In genomic region chr5:93062548-93062947, GRCh38 we compare ENCODE assay signal across 9 cellular contexts.
DNase-seq lines count a peak whose midpoint lies in the region; ATAC-seq and TF ChIP-seq lines count a peak whose summit lies in the region.
"Had no signal": no experiment of that assay in that cellular context is flagged by ENCODE, and none has a peak within 500 bp of the region (broad histone marks: within the 10 kb centered on the region; RNA-seq: fewer than 3 reads in every experiment).

No MANE protein-coding gene starts in this region.

- H3K27ac ChIP-seq in mammary epithelial cell (ENCODE audit: insufficient read depth, low read depth, low read length): no peak overlapping the region

- BruUV-seq in mammary epithelial cell (replicated peaks; lab: Mats Ljungman, UMichigan): no TSS peak

- H4K20me1 ChIP-seq in mammary epithelial cell (ENCODE audit: insufficient read depth, low read length): no peaks in the 10 kb centered on the region

- dilution Hi-C loops in mammary epithelial cell (cut with HindIII; ENCODE audit: low sequenced_read_pairs): no loop called here

- H3K79me2 ChIP-seq in mammary epithelial cell (ENCODE audit: insufficient read depth, low read length): no peaks in the 10 kb centered on the region

- no peak overlapping the region for H3K4me3 ChIP-seq in mammary epithelial cell (replicated peaks in 1 of 3; ENCODE audit: insufficient read depth in 1 of 3, low read depth in 2 of 3, low read length in 3 of 3)

- no peak overlapping the region for H3K9ac ChIP-seq in mammary epithelial cell (ENCODE audit: insufficient read depth, low read length)

- H3K4me2 ChIP-seq in mammary epithelial cell (ENCODE audit: insufficient read depth, low read depth, low read length): no peak overlapping the region

- 100% methylated on average over 1 of the region's 1 CpG for WGBS in mammary epithelial cell (ENCODE audit: low coverage, missing lambda C conversion rate)

- H3K4me1 ChIP-seq in mammary epithelial cell (ENCODE audit: insufficient read depth, low read length): peaks cover 2% of the 10 kb centered on the region

- no peaks in the 10 kb centered on the region for H3K36me3 ChIP-seq in mammary epithelial cell (ENCODE audit: insufficient read depth, low read length)

- DNase-seq in EL (peak; percentile 29), mammary epithelial cell (no peak), midbrain (lab: John Stamatoyannopoulos, UW) (peak; percentile 8), CD1c-positive myeloid dendritic cell (ENCODE audit: extremely low spot score) (no peak), SIG-M5 (lab: John Stamatoyannopoulos, UW) (no peak), hippocampal formation (lab: John Stamatoyannopoulos, UW) (no peak)
- DNase-seq: islet precursor cell had no signal

- in situ Hi-C loops in mammary epithelial cell (cut with MboI; ENCODE audit: low sequenced_read_pairs in 2 of 2): no loop called here

- CTCF ChIA-PET in mammary epithelial cell (lab: Charles Lee; ENCODE audit: low non-redundant PET): interaction anchor here (0.6 kb wide), 1 partner anchor 25 kb away, joined by 6 read pairs; no protein-coding TSS in a partner anchor

- no peak for TF ChIP-seq EP300 in Ishikawa (IDR thresholded peaks at IDR 0.05; ENCODE audit: borderline replicate concordance)

- intact Hi-C loops in mammary epithelial cell (cut with micrococcal nuclease): loop anchor here (10.0 kb wide), 1 partner anchor 758 kb away; no protein-coding TSS in a partner anchor

- peak; percentile 37 to 50 for TF ChIP-seq CTCF in mammary epithelial cell (conservative IDR thresholded peaks at IDR 0.05 in 1 of 2, IDR thresholded peaks at IDR 0.05 in 1 of 2; ENCODE audit: extremely low read depth in 1 of 2, insufficient read depth in 1 of 2, low read depth in 1 of 2, low read length in 2 of 2)

- no peak overlapping the region for H2AFZ ChIP-seq in mammary epithelial cell (ENCODE audit: low read depth, low read length)

- no peaks in the 10 kb centered on the region for H3K27me3 ChIP-seq in mammary epithelial cell (ENCODE audit: insufficient read depth, low read length)

- TF ChIP-seq RAD21 in Ishikawa (IDR thresholded peaks at IDR 0.05; ENCODE audit: low read depth): peak; percentile 38

- no peak for ATAC-seq in GM21423 (IDR thresholded peaks at IDR 0.05; ENCODE audit: unreplicated experiment)

- H3K9me3 ChIP-seq in mammary epithelial cell (replicated peaks; ENCODE audit: insufficient read depth, low read length): no peaks in the 10 kb centered on the region

TF ChIP-seq in Ishikawa, 13 proteins besides CTCF, POLR2A, EP300 and RAD21:
- TF ChIP-seq TAF1 (IDR thresholded peaks at IDR 0.05; ENCODE audit: low read depth) (no peak), MAX (IDR thresholded peaks at IDR 0.05) (no peak), CREB1 (IDR thresholded peaks at IDR 0.05; ENCODE audit: low read depth) (no peak), TEAD4 (IDR thresholded peaks at IDR 0.05) (no peak), CEBPB (IDR thresholded peaks at IDR 0.05) (no peak), EGR1 (IDR thresholded peaks at IDR 0.05) (no peak), FOXM1 (IDR thresholded peaks at IDR 0.05; ENCODE audit: borderline replicate concordance, low read depth) (no peak), ZBTB7A (IDR thresholded peaks at IDR 0.05; ENCODE audit: low read depth) (no peak), TCF12 (IDR thresholded peaks at IDR 0.05; ENCODE audit: low read depth) (no peak), YY1 (IDR thresholded peaks at IDR 0.05; ENCODE audit: low read depth) (no peak), NFIC (IDR thresholded peaks at IDR 0.05) (no peak), USF1 (IDR thresholded peaks at IDR 0.05) (no peak), REST (IDR thresholded peaks at IDR 0.05; ENCODE audit: low read depth) (no peak)

Comparison
In these comparisons a context has a peak if more than half of its experiments do, and no peak if none do; other contexts are left out.
1. DNase-seq: peak in EL (single experiment) and midbrain (single experiment); none in mammary epithelial cell (single experiment), CD1c-positive myeloid dendritic cell (single experiment), SIG-M5 (single experiment) and hippocampal formation (0 of 2).